Comparison of ENCODE assay signal across 8 cellular contexts in genomic region chr6:26087284-26088115, GRCh38. TPM values are rescaled to one million over a fixed set of nuclear protein-coding genes. Genes with fewer than 3 reads are reported as not detected.
DNase-seq lines count a peak whose midpoint lies in the region; ATAC-seq and TF ChIP-seq lines count a peak whose summit lies in the region.

HFE (plus strand) TSS chr6:26087429; CDS start chr6:26087441, 12 bp downstream.

- DNase-seq in NOMO-1 treated with DMSO at 0.1 percent for 48 hours (lab: John Stamatoyannopoulos, UW; ENCODE audit: unreplicated experiment) (peak; percentile 39), glomerular visceral epithelial cell (ENCODE audit: extremely low spot score) (peak; percentile 47)
- peak in 1 of 2 donors; percentile 18 for DNase-seq in activated naive CD4-positive, alpha-beta T cell treated with anti-CD3 and anti-CD28 coated beads, Interleukin-2, amount 50 U/mL, for 72 hours (ENCODE audit: low spot score in 2 of 2)

- peaks cover 11 to 12% of the 10 kb centered on the region in 2 experiments for H3K4me1 ChIP-seq in neutrophil (ENCODE audit: control insufficient read depth in 1 of 2, insufficient read depth in 1 of 2, low read depth in 1 of 2, low read length in 1 of 2)

- TF ChIP-seq CTCF in GM12875 (IDR thresholded peaks at IDR 0.05; ENCODE audit: borderline replicate concordance, insufficient read depth, low read depth, low read length), result 0 out of 2 replicates have a peak, but pooled peaks have one; percentile 5
- TF ChIP-seq CTCF in neutrophil (IDR thresholded peaks at IDR 0.05), result no peak

- H3K27ac Mint-ChIP-seq in activated naive CD4-positive, alpha-beta T cell treated with anti-CD3 and anti-CD28 coated beads, Interleukin-2, amount 50 U/mL, for 72 hours, result peak within 1 kb of the TSS; percentile 77 to 78

- ATAC-seq in activated naive CD4-positive, alpha-beta T cell treated with anti-CD3 and anti-CD28 coated beads, Interleukin-2, amount 50 U/mL, for 72 hours, result peak; percentile 54 to 63
- no peak for ATAC-seq in GM18517 (IDR thresholded peaks at IDR 0.05; ENCODE audit: unreplicated experiment)
- ATAC-seq in GM18520 (IDR thresholded peaks at IDR 0.05; ENCODE audit: unreplicated experiment), result no peak
- ATAC-seq in HG02973 (IDR thresholded peaks at IDR 0.05; ENCODE audit: unreplicated experiment), result no peak

- H3K27ac ChIP-seq in neutrophil, result peak within 1 kb of the TSS; percentile 40

- no peaks in the 10 kb centered on the region for H3K36me3 Mint-ChIP-seq in activated naive CD4-positive, alpha-beta T cell treated with anti-CD3 and anti-CD28 coated beads, Interleukin-2, amount 50 U/mL, for 72 hours

- H3K9me3 Mint-ChIP-seq in activated naive CD4-positive, alpha-beta T cell treated with anti-CD3 and anti-CD28 coated beads, Interleukin-2, amount 50 U/mL, for 72 hours, result no peaks in the 10 kb centered on the region

- H3K9me3 ChIP-seq in neutrophil, result no peaks in the 10 kb centered on the region

- H3K4me3 ChIP-seq in GM12875 (ENCODE audit: low read depth, low read length), result peak within 1 kb of the TSS; percentile 52
- peak within 1 kb of the TSS; percentile 62 for H3K4me3 ChIP-seq in neutrophil (ENCODE audit: low read depth in 1 of 2, low read length in 1 of 2)

- no peaks in the 10 kb centered on the region for H3K36me3 ChIP-seq in neutrophil

- peaks cover 46% of the 10 kb centered on the region for H3K27me3 ChIP-seq in neutrophil

RNA-seq across cellular contexts. Expression of gene HFE, which starts in this region (rescaled TPM):
- total RNA-seq in activated naive CD4-positive, alpha-beta T cell treated with anti-CD3 and anti-CD28 coated beads, Interleukin-2, amount 50 U/mL, for 72 hours, result 1 to 10 TPM in 1 of 2 donors, under 1 TPM in 1; 0.23 to 2.1 TPM

Comparison
In these comparisons a context has a peak if more than half of its experiments do, and no peak if none do; other contexts are left out.
1. ATAC-seq: peak in activated naive CD4-positive, alpha-beta T cell treated with anti-CD3 and anti-CD28 coated beads, Interleukin-2, amount 50 U/mL, for 72 hours (2 of 2); none in GM18517 (single experiment), GM18520 (single experiment) and HG02973 (single experiment).